ENCODE assay signal across 17 cellular contexts in genomic region chr11:96063053-96063452, GRCh38.
DNase-seq lines count a peak whose midpoint lies in the region; ATAC-seq and TF ChIP-seq lines count a peak whose summit lies in the region.
"Had no signal": no experiment of that assay in that cellular context is flagged by ENCODE, and none has a peak within 500 bp of the region (broad histone marks: within the 10 kb centered on the region; RNA-seq: fewer than 3 reads in every experiment).

No MANE protein-coding gene starts in this region.

- H3K36me3 Mint-ChIP-seq in activated naive CD4-positive, alpha-beta T cell treated with anti-CD3 and anti-CD28 coated beads for 36 hours (ENCODE audit: low read depth), result peaks cover 18% of the 10 kb centered on the region
- H3K36me3 Mint-ChIP-seq in brain, result no peaks in the 10 kb centered on the region
- peaks cover 15% of the 10 kb centered on the region for H3K36me3 Mint-ChIP-seq in stimulated activated effector memory CD8-positive, alpha-beta T cell treated with anti-CD3 and anti-CD28 coated beads, Interleukin-12 subunit alpha, Interleukin-12 subunit beta, amount 100 ng/mL, for 72 hours

- H3K36me3 ChIP-seq in RWPE2 (ENCODE audit: low read depth), result no peaks in the 10 kb centered on the region
- peaks cover 3% of the 10 kb centered on the region; the same call in 1 of the 2 replicates for H3K36me3 ChIP-seq in WERI-Rb-1
- H3K36me3 ChIP-seq: neutrophil had no signal

- H3K4me3 Mint-ChIP-seq in activated naive CD4-positive, alpha-beta T cell treated with anti-CD3 and anti-CD28 coated beads for 36 hours, result peak overlapping the region; percentile 38
- no peak overlapping the region for H3K4me3 Mint-ChIP-seq in brain
- peak overlapping the region; percentile 46 for H3K4me3 Mint-ChIP-seq in stimulated activated effector memory CD8-positive, alpha-beta T cell treated with anti-CD3 and anti-CD28 coated beads, Interleukin-12 subunit alpha, Interleukin-12 subunit beta, amount 100 ng/mL, for 72 hours
- H3K4me3 Mint-ChIP-seq: CD8-positive, alpha-beta memory T cell had no signal

- peak; percentile 52 for DNase-seq in activated naive CD4-positive, alpha-beta T cell treated with anti-CD3 and anti-CD28 coated beads for 36 hours
- no peak for DNase-seq in activated naive CD4-positive, alpha-beta T cell treated with Interleukin-2 at 50 U/mL for 16 hours
- DNase-seq in RWPE2 (ENCODE audit: low spot score) (no peak), WERI-Rb-1 (no peak), AML-193 (lab: John Stamatoyannopoulos, UW) (no peak)
- no peak for DNase-seq in stimulated activated effector memory CD8-positive, alpha-beta T cell treated with anti-CD3 and anti-CD28 coated beads, Interleukin-12 subunit alpha, Interleukin-12 subunit beta, amount 100 ng/mL, for 72 hours (ENCODE audit: low spot score in 2 of 2)
- DNase-seq: activated effector memory CD4-positive, alpha-beta T cell treated with Interleukin-2 at 50 U/mL for 16 hours; CD8-positive, alpha-beta memory T cell; DMS79 treated with DMSO at 0.1 percent for 48 hours; hypothalamus; NCI-H1436; NCI-H526 treated with DMSO at 0.1 percent for 48 hours; SIG-M5 had no signal

- H3K4me3 ChIP-seq in RWPE2 (ENCODE audit: severe bottlenecking) (no peak overlapping the region), WERI-Rb-1 (ENCODE audit: low read depth, low read length) (no peak overlapping the region)
- H3K4me3 ChIP-seq: coronary artery had no signal

- H3K27me3 ChIP-seq in RWPE2 (ENCODE audit: insufficient read depth, poor library complexity, severe bottlenecking) (no peaks in the 10 kb centered on the region), WERI-Rb-1 (ENCODE audit: insufficient read depth, low read depth, severe bottlenecking) (no peaks in the 10 kb centered on the region)
- H3K27me3 ChIP-seq: neutrophil had no signal

- ATAC-seq in RWPE2 (ENCODE audit: low read depth) (no peak), GM21360 (IDR thresholded peaks at IDR 0.05; ENCODE audit: unreplicated experiment) (no peak)
- peak; percentile 77 for ATAC-seq in stimulated activated effector memory CD8-positive, alpha-beta T cell treated with anti-CD3 and anti-CD28 coated beads, Interleukin-12 subunit alpha, Interleukin-12 subunit beta, amount 100 ng/mL, for 72 hours

- TF ChIP-seq CTCF in RWPE2 (IDR thresholded peaks at IDR 0.05; ENCODE audit: poor library complexity, severe bottlenecking) (no peak), brain (conservative IDR thresholded peaks at IDR 0.05) (no peak), WERI-Rb-1 (IDR thresholded peaks at IDR 0.05; ENCODE audit: low read depth, low read length) (no peak)

- CTCF ChIA-PET in activated naive CD4-positive, alpha-beta T cell treated with anti-CD3 and anti-CD28 coated beads for 36 hours (lab: Charles Lee), result interaction anchor here (0.8 to 1.6 kb wide), 5 partner anchors 8 to 176 kb away, joined by 3 to 6 read pairs (median 3); no protein-coding TSS in a partner anchor

- no peaks in the 10 kb centered on the region for H3K27me3 Mint-ChIP-seq in activated naive CD4-positive, alpha-beta T cell treated with anti-CD3 and anti-CD28 coated beads for 36 hours (ENCODE audit: low read depth)
- peaks cover 3% of the 10 kb centered on the region for H3K27me3 Mint-ChIP-seq in brain
- H3K27me3 Mint-ChIP-seq: CD8-positive, alpha-beta memory T cell had no signal

- no peaks in the 10 kb centered on the region for H3K9me3 Mint-ChIP-seq in activated naive CD4-positive, alpha-beta T cell treated with anti-CD3 and anti-CD28 coated beads for 36 hours
- no peaks in the 10 kb centered on the region for H3K9me3 Mint-ChIP-seq in brain
- no peaks in the 10 kb centered on the region for H3K9me3 Mint-ChIP-seq in stimulated activated effector memory CD8-positive, alpha-beta T cell treated with anti-CD3 and anti-CD28 coated beads, Interleukin-12 subunit alpha, Interleukin-12 subunit beta, amount 100 ng/mL, for 72 hours
- H3K9me3 Mint-ChIP-seq: CD8-positive, alpha-beta memory T cell had no signal

- intact Hi-C loops in activated naive CD4-positive, alpha-beta T cell treated with anti-CD3 and anti-CD28 coated beads for 36 hours (cut with micrococcal nuclease), result loop anchor here (2.0 to 10.0 kb wide), 6 partner anchors 50 to 978 kb away; partner anchors contain the start of genes ENDOD1 and JRKL

- peak overlapping the region; percentile 44 for H3K27ac ChIP-seq in RWPE2 (ENCODE audit: poor library complexity, severe bottlenecking)
- H3K27ac ChIP-seq in WERI-Rb-1, result no peak overlapping the region
- H3K27ac ChIP-seq: coronary artery, neutrophil had no signal

- peak overlapping the region; percentile 94 for H3K27ac Mint-ChIP-seq in activated naive CD4-positive, alpha-beta T cell treated with anti-CD3 and anti-CD28 coated beads for 36 hours
- peak overlapping the region in 3 of 5 experiments; percentile 12 to 67 (median 26) for H3K27ac Mint-ChIP-seq in brain
- peak overlapping the region; percentile 68 for H3K27ac Mint-ChIP-seq in stimulated activated effector memory CD8-positive, alpha-beta T cell treated with anti-CD3 and anti-CD28 coated beads, Interleukin-12 subunit alpha, Interleukin-12 subunit beta, amount 100 ng/mL, for 72 hours

- peaks cover 79% of the 10 kb centered on the region for H3K4me1 Mint-ChIP-seq in activated naive CD4-positive, alpha-beta T cell treated with anti-CD3 and anti-CD28 coated beads for 36 hours (ENCODE audit: low read depth)
- peaks cover 51% of the 10 kb centered on the region for H3K4me1 Mint-ChIP-seq in brain
- H3K4me1 Mint-ChIP-seq in stimulated activated effector memory CD8-positive, alpha-beta T cell treated with anti-CD3 and anti-CD28 coated beads, Interleukin-12 subunit alpha, Interleukin-12 subunit beta, amount 100 ng/mL, for 72 hours, result peaks cover 52% of the 10 kb centered on the region

- H3K4me1 ChIP-seq in RWPE2 (ENCODE audit: insufficient read depth, poor library complexity, severe bottlenecking), result peaks cover 22% of the 10 kb centered on the region

- H3K9me3 ChIP-seq in RWPE2 (ENCODE audit: severe bottlenecking), result no peaks in the 10 kb centered on the region
- H3K9me3 ChIP-seq in WERI-Rb-1 (ENCODE audit: severe bottlenecking), result no peaks in the 10 kb centered on the region
- H3K9me3 ChIP-seq: neutrophil had no signal

Comparison
In these comparisons a context has a peak if more than half of its experiments do, and no peak if none do; other contexts are left out.
1. H3K27ac Mint-ChIP-seq: peak in every context shown above with its lines; median percentile 94 in activated naive CD4-positive, alpha-beta T cell treated with anti-CD3 and anti-CD28 coated beads for 36 hours; 68 in stimulated activated effector memory CD8-positive, alpha-beta T cell treated with anti-CD3 and anti-CD28 coated beads, Interleukin-12 subunit alpha, Interleukin-12 subunit beta, amount 100 ng/mL, for 72 hours; 26 in brain.
2. H3K4me3 Mint-ChIP-seq: peak in activated naive CD4-positive, alpha-beta T cell treated with anti-CD3 and anti-CD28 coated beads for 36 hours (single experiment) and stimulated activated effector memory CD8-positive, alpha-beta T cell treated with anti-CD3 and anti-CD28 coated beads, Interleukin-12 subunit alpha, Interleukin-12 subunit beta, amount 100 ng/mL, for 72 hours (single experiment); none in brain (0 of 5).